8 cellular contexts compared by ENCODE assay signal in genomic region chr6:111011360-111012142, GRCh38. TPM values are rescaled to one million over a fixed set of nuclear protein-coding genes. Genes with fewer than 3 reads are reported as not detected.
A peak's percentile ranks its signal among the peaks of the same experiment; 100 is the strongest.
DNase-seq lines count a peak whose midpoint lies in the region; ATAC-seq and TF ChIP-seq lines count a peak whose summit lies in the region.

No MANE protein-coding gene starts in this region.

- CTCF ChIA-PET in T-cell (lab: Charles Lee): interaction anchor here (0.6 to 3.7 kb wide), 24 partner anchors 10 to 1151 kb away, joined by 3 to 21 read pairs (median 4); partner anchors contain the start of gene GTF3C6 (in 1 of the 2)

- no peak overlapping the region for H3K27ac ChIP-seq in ovary

- TF ChIP-seq EP300 in ovary (IDR thresholded peaks at IDR 0.05): no peak

- no peaks in the 10 kb centered on the region for H3K27me3 ChIP-seq in ovary

- DNase-seq in stimulated activated naive CD8-positive, alpha-beta T cell treated with anti-CD3 and anti-CD28 coated beads, Interleukin-15, amount 100 ng/mL, for 72 hours: peak in 1 of 2 donors; percentile 4
- DNase-seq in stimulated activated naive CD8-positive, alpha-beta T cell treated with anti-CD3 and anti-CD28 coated beads, Interleukin-15, Interleukin-2, amounts not matched to agents 100 U/mL and 50 U/mL, for 24 hours: no peak
- DNase-seq in LNCaP clone FGC (ENCODE audit: low read depth) (peak; percentile 34), T-cell (peak in 3 of 34 experiments; percentile 3 to 17 (median 4)), fibroblast of the aortic adventitia (ENCODE audit: low read depth) (peak; percentile 67), ovary (no peak)
- DNase-seq in activated CD8-positive, alpha-beta memory T cell treated with anti-CD3 and anti-CD28 coated beads, Interleukin-2, amount 50 U/mL, for 48 hours: no peak

- H3K4me1 Mint-ChIP-seq in stimulated activated naive CD8-positive, alpha-beta T cell treated with anti-CD3 and anti-CD28 coated beads, Interleukin-15, amount 100 ng/mL, for 72 hours: peaks cover 10% of the 10 kb centered on the region
- peaks cover 4 to 8% (median 6%) of the 10 kb centered on the region in 3 donors for H3K4me1 Mint-ChIP-seq in T-cell

- peaks cover 3% of the 10 kb centered on the region for H3K4me1 ChIP-seq in ovary (ENCODE audit: insufficient read depth)

- TF ChIP-seq CTCF in LNCaP clone FGC (IDR thresholded peaks at IDR 0.05; ENCODE audit: control insufficient read depth, extremely low read depth, insufficient read depth) (peak; percentile 71), fibroblast of the aortic adventitia (IDR thresholded peaks at IDR 0.05; ENCODE audit: insufficient read depth, low read length) (peak; percentile 69), ovary (IDR thresholded peaks at IDR 0.05) (peak in 2 of 3 donors; percentile 25 to 31)

- H3K9me3 ChIP-seq in ovary: no peaks in the 10 kb centered on the region

- WGBS in ovary, 3 donors: 62 to 77% (median 67%) methylated on average over 2 of the region's 2 CpGs

- peaks cover 33% of the 10 kb centered on the region for H3K36me3 Mint-ChIP-seq in T-cell

- no peaks in the 10 kb centered on the region for H3K36me3 ChIP-seq in ovary

- TF ChIP-seq POLR2A in ovary (IDR thresholded peaks at IDR 0.05): no peak

- H3K4me3 ChIP-seq in LNCaP clone FGC (ENCODE audit: low read depth, low read length): no peak overlapping the region
- no peak overlapping the region for H3K4me3 ChIP-seq in fibroblast of the aortic adventitia (ENCODE audit: low read depth, low read length)
- no peak overlapping the region for H3K4me3 ChIP-seq in ovary

- no peak overlapping the region for H3K4me3 Mint-ChIP-seq in stimulated activated naive CD8-positive, alpha-beta T cell treated with anti-CD3 and anti-CD28 coated beads, Interleukin-15, amount 100 ng/mL, for 72 hours
- no peak overlapping the region for H3K4me3 Mint-ChIP-seq in T-cell

- no peak overlapping the region for H3K27ac Mint-ChIP-seq in stimulated activated naive CD8-positive, alpha-beta T cell treated with anti-CD3 and anti-CD28 coated beads, Interleukin-15, amount 100 ng/mL, for 72 hours
- no peak overlapping the region for H3K27ac Mint-ChIP-seq in T-cell

- POLR2A ChIA-PET in T-cell (lab: Charles Lee): interaction anchor here (0.5 to 0.7 kb wide), 3 partner anchors 137 to 526 kb away, joined by 4 to 11 read pairs (median 5); no protein-coding TSS in a partner anchor

- H3K9me3 Mint-ChIP-seq in stimulated activated naive CD8-positive, alpha-beta T cell treated with anti-CD3 and anti-CD28 coated beads, Interleukin-15, amount 100 ng/mL, for 72 hours: no peaks in the 10 kb centered on the region
- H3K9me3 Mint-ChIP-seq in T-cell: no peaks in the 10 kb centered on the region

- H3K27me3 Mint-ChIP-seq in stimulated activated naive CD8-positive, alpha-beta T cell treated with anti-CD3 and anti-CD28 coated beads, Interleukin-15, amount 100 ng/mL, for 72 hours: no peaks in the 10 kb centered on the region
- no peaks in the 10 kb centered on the region for H3K27me3 Mint-ChIP-seq in T-cell

- peak; percentile 70 for ATAC-seq in stimulated activated naive CD8-positive, alpha-beta T cell treated with anti-CD3 and anti-CD28 coated beads, Interleukin-15, amount 100 ng/mL, for 72 hours
- no peak for ATAC-seq in stimulated activated naive CD8-positive, alpha-beta T cell treated with anti-CD3 and anti-CD28 coated beads, Interleukin-15, Interleukin-2, amounts not matched to agents 100 U/mL and 50 U/mL, for 24 hours
- ATAC-seq in T-cell (replicated peaks in 1 of 4) (peak in 3 of 4 experiments; percentile 34 to 55 (median 45)), GM21423 (IDR thresholded peaks at IDR 0.05; ENCODE audit: unreplicated experiment) (no peak)

- intact Hi-C loops in ovary (cut with DNase I): loop anchor here in 1 of 4 donors (2.0 kb wide), 1 partner anchor 197 kb away; no protein-coding TSS in a partner anchor

RNA-seq across cellular contexts. Expression of gene RPF2, which starts 29.7 kb away (rescaled TPM):
- total RNA-seq in T-cell (10 to 100 TPM in 4 of 5 donors, 1 to 10 TPM in 1; 8.1 to 16.2 (median 15.0) TPM), fibroblast of the aortic adventitia (ENCODE audit: low replicate concordance) (24.9 and 51.5 TPM in 2 replicates), ovary (10 to 100 TPM; 17.2 to 49.1 (median 25.8) TPM)
- 10 to 100 TPM; 14.8 to 24.0 TPM for polyA plus RNA-seq in ovary

RNA-seq across cellular contexts. Expression of gene GTF3C6, which starts 53.0 kb away (rescaled TPM):
- total RNA-seq in T-cell (10 to 100 TPM; 21.4 to 33.9 (median 30.3) TPM), fibroblast of the aortic adventitia (ENCODE audit: low replicate concordance) (37.0 and 77.0 TPM in 2 replicates), ovary (10 to 100 TPM; 16.5 to 60.2 (median 47.8) TPM)
- polyA plus RNA-seq in ovary: 10 to 100 TPM; 29.1 to 83.9 TPM

Comparison
In these comparisons a context has a peak if more than half of its experiments do, and no peak if none do; other contexts are left out.
1. ATAC-seq: peak in stimulated activated naive CD8-positive, alpha-beta T cell treated with anti-CD3 and anti-CD28 coated beads, Interleukin-15, amount 100 ng/mL, for 72 hours (single experiment) and T-cell (3 of 4); none in stimulated activated naive CD8-positive, alpha-beta T cell treated with anti-CD3 and anti-CD28 coated beads, Interleukin-15, Interleukin-2, amounts not matched to agents 100 U/mL and 50 U/mL, for 24 hours (single experiment) and GM21423 (single experiment).
2. DNase-seq: peak in LNCaP clone FGC (single experiment) and fibroblast of the aortic adventitia (single experiment); none in stimulated activated naive CD8-positive, alpha-beta T cell treated with anti-CD3 and anti-CD28 coated beads, Interleukin-15, Interleukin-2, amounts not matched to agents 100 U/mL and 50 U/mL, for 24 hours (single experiment), ovary (0 of 5) and activated CD8-positive, alpha-beta memory T cell treated with anti-CD3 and anti-CD28 coated beads, Interleukin-2, amount 50 U/mL, for 48 hours (single experiment).
3. Peak in every context shown above with its lines, with median percentiles within 50 percentile points of each other: CTCF ChIP-seq.